In the genomic region with DNA sequence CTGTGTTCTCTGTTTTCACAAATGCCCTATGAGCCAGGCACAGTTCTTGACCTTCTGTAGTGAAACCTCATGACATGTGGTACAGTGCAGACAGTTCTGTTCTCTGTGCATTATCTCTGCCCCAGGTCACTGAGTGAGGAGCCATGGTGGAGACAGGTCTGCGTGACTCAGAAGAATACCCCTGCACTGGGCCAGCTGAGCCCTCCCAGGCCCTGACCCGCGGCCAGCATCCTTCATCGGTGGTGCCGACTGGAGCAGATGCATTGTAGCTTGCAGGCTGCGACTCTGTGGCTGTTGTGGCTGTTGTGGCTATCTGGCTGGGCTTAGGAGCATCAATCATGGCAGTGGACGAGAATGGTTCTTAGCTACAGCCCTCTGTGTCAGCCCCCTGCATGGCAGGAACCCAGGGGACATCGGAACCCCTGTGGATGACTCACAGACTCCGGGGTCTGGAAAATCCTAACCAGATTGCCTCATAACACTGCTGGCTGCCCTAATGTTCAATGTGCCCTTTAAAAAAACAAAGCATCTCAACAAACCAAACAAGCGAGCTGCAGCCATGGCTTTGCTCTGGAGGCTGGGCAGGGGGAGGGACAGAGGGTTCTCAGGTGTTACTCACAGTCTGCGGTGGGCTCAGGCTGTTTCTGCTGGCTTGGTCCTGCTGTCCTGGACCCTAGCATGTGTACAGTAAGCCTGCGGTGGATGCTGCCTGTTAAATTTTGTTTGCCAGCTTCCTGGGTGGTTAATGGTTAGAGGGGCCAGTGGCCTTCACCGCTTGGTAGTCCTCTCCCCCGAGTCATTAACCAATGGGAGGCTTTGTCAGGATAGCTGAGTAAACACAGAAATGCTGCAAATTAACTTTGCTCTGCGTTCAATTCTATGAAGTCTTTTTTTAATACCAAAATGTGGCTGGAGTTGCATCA, we compare ENCODE assay signal across 13 cellular contexts. TPM values are rescaled to one million over a fixed set of nuclear protein-coding genes. Genes with fewer than 3 reads are reported as not detected.
DNase-seq lines count a peak whose midpoint lies in the region; ATAC-seq, FAIRE-seq and TF ChIP-seq lines count a peak whose summit lies in the region.
"Had no signal": no experiment of that assay in that cellular context is flagged by ENCODE, and none has a peak within 500 bp of the region (broad histone marks: within the 10 kb centered on the region; RNA-seq: fewer than 3 reads in every experiment).

A gene with protein sequence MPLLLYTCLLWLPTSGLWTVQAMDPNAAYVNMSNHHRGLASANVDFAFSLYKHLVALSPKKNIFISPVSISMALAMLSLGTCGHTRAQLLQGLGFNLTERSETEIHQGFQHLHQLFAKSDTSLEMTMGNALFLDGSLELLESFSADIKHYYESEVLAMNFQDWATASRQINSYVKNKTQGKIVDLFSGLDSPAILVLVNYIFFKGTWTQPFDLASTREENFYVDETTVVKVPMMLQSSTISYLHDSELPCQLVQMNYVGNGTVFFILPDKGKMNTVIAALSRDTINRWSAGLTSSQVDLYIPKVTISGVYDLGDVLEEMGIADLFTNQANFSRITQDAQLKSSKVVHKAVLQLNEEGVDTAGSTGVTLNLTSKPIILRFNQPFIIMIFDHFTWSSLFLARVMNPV (minus strand): TSS at position 689 of the 923 bp plus-strand sequence. CDS start 8,688 bp downstream, outside the sequence.

- CTCF ChIA-PET in A549 (lab: Yijun Ruan, JAX): interaction anchor here (1.0 to 1.4 kb wide), 2 partner anchors 11 to 163 kb away, joined by 3 read pairs; no protein-coding TSS in a partner anchor

- H3K4me2 ChIP-seq in A549: peak within 1 kb of the TSS; percentile 59

- H3K9ac ChIP-seq in colonic mucosa (ENCODE audit: low read depth in 2 of 2, low read length in 2 of 2): no peak within 1 kb of the TSS

- H3K36me3 ChIP-seq in colonic mucosa (no peaks in the 10 kb centered on the region), right lobe of liver (no peaks in the 10 kb centered on the region)

- no peak for TF ChIP-seq CTCF in A549 (IDR thresholded peaks at IDR 0.05)
- TF ChIP-seq CTCF in colonic mucosa (IDR thresholded peaks at IDR 0.05): no peak
- TF ChIP-seq CTCF in right lobe of liver (IDR thresholded peaks at IDR 0.05): no peak

- H3K4me3 ChIP-seq in A549 (no peak within 1 kb of the TSS), colonic mucosa (no peak within 1 kb of the TSS), right lobe of liver (peak within 1 kb of the TSS; percentile 43 to 75 (median 75))

- no peak for TF ChIP-seq RAD21 in A549 (conservative IDR thresholded peaks at IDR 0.05 in 1 of 2, IDR thresholded peaks at IDR 0.05 in 1 of 2)

- H3K9me3 ChIP-seq in A549 (no peaks in the 10 kb centered on the region), colonic mucosa (no peaks in the 10 kb centered on the region), right lobe of liver (no peaks in the 10 kb centered on the region)

- POLR2A ChIA-PET in A549 (lab: Yijun Ruan, JAX): no interaction called here

- TF ChIP-seq POLR2A in A549 (IDR thresholded peaks at IDR 0.05; ENCODE audit: low read length): no peak
- TF ChIP-seq POLR2A in right lobe of liver (IDR thresholded peaks at IDR 0.05): peak; percentile 65

- H3K27me3 ChIP-seq in colonic mucosa (no peaks in the 10 kb centered on the region), right lobe of liver (no peaks in the 10 kb centered on the region)

- H3K27ac ChIP-seq in A549 (no peak within 1 kb of the TSS; a peak in 1 of 6 replicates), colonic mucosa (no peak within 1 kb of the TSS), right lobe of liver (peak within 1 kb of the TSS; percentile 89 to 96 (median 94))

- ATAC-seq in A549: peak; percentile 45 to 66; a peak in 5 of 6 replicates
- ATAC-seq in right lobe of liver: peak; percentile 70 to 83 (median 76)
- no peak for ATAC-seq in GM19467 (IDR thresholded peaks at IDR 0.05; ENCODE audit: unreplicated experiment)
- ATAC-seq: left ventricle myocardium superior had no signal

- FAIRE-seq in A549 (lab: Jason Lieb, UNC): no peak

- WGBS in A549 (ENCODE audit: missing lambda C conversion rate): 27% methylated on average over 8 of the region's 15 CpGs
- 19% methylated on average over 8 of the region's 15 CpGs for WGBS in right lobe of liver (ENCODE audit: insufficient coverage, low coverage, low lambda C conversion rate, missing lambda C conversion rate)

- intact Hi-C loops in colonic mucosa (cut with DNase I): no loop called here
- intact Hi-C loops in right lobe of liver (cut with DNase I): no loop called here

- peaks cover 7% of the 10 kb centered on the region; the same call in 1 of the 3 replicates for H3K4me1 ChIP-seq in A549
- H3K4me1 ChIP-seq in colonic mucosa: peaks cover 5% of the 10 kb centered on the region
- peaks cover 0 to 30% (median 14%) of the 10 kb centered on the region in 4 donors for H3K4me1 ChIP-seq in right lobe of liver

- no peak for TF ChIP-seq EP300 in A549 (IDR thresholded peaks at IDR 0.05)

- DNase-seq in A549 (ENCODE audit: low read depth in 1 of 2, low spot score in 1 of 2) (no peak), LHCN-M2 (ENCODE audit: low read depth) (peak; percentile 29), colonic mucosa (peak; percentile 46), right lobe of liver (peak; percentile 72 to 88 (median 85)), OCI-M1 (lab: John Stamatoyannopoulos, UW) (no peak)
- no peak for DNase-seq in activated CD4-positive, CD25-positive, alpha-beta regulatory T cell (lab: John Stamatoyannopoulos, UW)
- DNase-seq in central memory CD4-positive, alpha-beta T cell: no peak
- DNase-seq: amniotic stem cell, left ventricle myocardium superior, NCI-H774, T-cell had no signal

TF ChIP-seq in A549, 52 proteins besides CTCF, POLR2A, EP300 and RAD21:
- TF ChIP-seq, protein P1, sequence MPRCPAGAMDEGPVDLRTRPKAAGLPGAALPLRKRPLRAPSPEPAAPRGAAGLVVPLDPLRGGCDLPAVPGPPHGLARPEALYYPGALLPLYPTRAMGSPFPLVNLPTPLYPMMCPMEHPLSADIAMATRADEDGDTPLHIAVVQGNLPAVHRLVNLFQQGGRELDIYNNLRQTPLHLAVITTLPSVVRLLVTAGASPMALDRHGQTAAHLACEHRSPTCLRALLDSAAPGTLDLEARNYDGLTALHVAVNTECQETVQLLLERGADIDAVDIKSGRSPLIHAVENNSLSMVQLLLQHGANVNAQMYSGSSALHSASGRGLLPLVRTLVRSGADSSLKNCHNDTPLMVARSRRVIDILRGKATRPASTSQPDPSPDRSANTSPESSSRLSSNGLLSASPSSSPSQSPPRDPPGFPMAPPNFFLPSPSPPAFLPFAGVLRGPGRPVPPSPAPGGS (IDR thresholded peaks at IDR 0.05): no peak
- TF ChIP-seq CHD2 (IDR thresholded peaks at IDR 0.05; ENCODE audit: low read length, partially characterized antibody) (no peak), CEBPB (IDR thresholded peaks at IDR 0.05) (no peak), HEYL (CRISPR knock-in tag; IDR thresholded peaks at IDR 0.05) (no peak)

RNA-seq across cellular contexts. Expression of the gene that starts here (rescaled TPM):
- polyA plus RNA-seq in A549 (2011; rRNA removed): 1.8 and 3.3 TPM in 2 replicates
- polyA plus RNA-seq in A549 (2012; cell fraction: cytosol; rRNA removed): 0.44 and 0.53 TPM in 2 replicates
- 0.62 and 0.68 TPM in 2 replicates for polyA plus RNA-seq in A549 (2012; cell fraction: nucleus; rRNA removed)
- 0.38 to 0.43 TPM (median 0.43 TPM) in 3 replicates for polyA plus RNA-seq in A549 (2017; fragmentation: RNase III; extraction: RNeasy Plus Mini Kit Qiagen cat#74134 plus additional on column Dnase treatment)
- 1.9 and 3.3 TPM in 2 replicates for polyA minus RNA-seq in A549 (2011; rRNA and poly(A)+ RNA removed)
- total RNA-seq in LHCN-M2 (2014; rRNA removed): not detected in 2 replicates
- polyA plus RNA-seq in LHCN-M2 (2012): not detected
- 1 to 10 TPM; 3.4 to 5.7 TPM for total RNA-seq in colonic mucosa
- 100 to 1,000 TPM; 185 to 407 (median 236) TPM for total RNA-seq in right lobe of liver
- total RNA-seq: left ventricle myocardium superior, skeletal muscle tissue, T-cell had no signal

Comparison
In these comparisons a context has a peak if more than half of its experiments do, and no peak if none do; other contexts are left out.
1. RNA of the gene that starts here (total RNA-seq): 185 to 407 TPM in right lobe of liver; 3.4 to 5.7 TPM in colonic mucosa and not detected in LHCN-M2; every median in the first group is over 10 times any median in the second.
2. Peak in DNase-seq in LHCN-M2; RNA of the gene not detected or under 1 TPM.
3. DNase-seq: peak in colonic mucosa (single experiment) and right lobe of liver (3 of 3); none in A549 (0 of 2), activated CD4-positive, CD25-positive, alpha-beta regulatory T cell (0 of 4), central memory CD4-positive, alpha-beta T cell (single experiment) and OCI-M1 (single experiment).
4. H3K27ac ChIP-seq: peak in right lobe of liver (3 of 3); none in A549 (0 of 2) and colonic mucosa (single experiment).
5. H3K4me3 ChIP-seq: peak in right lobe of liver (3 of 3); none in A549 (single experiment) and colonic mucosa (single experiment).